1 cellular context compared by ENCODE assay signal in genomic region chr12:106027286-106027685, GRCh38.
TF ChIP-seq lines count a peak whose summit lies in the region.

No MANE protein-coding gene starts in this region.

TF ChIP-seq in HEK293, 187 proteins besides CTCF, POLR2A, EP300 and RAD21:
- TF ChIP-seq ZNF274 (IDR thresholded peaks at IDR 0.05; ENCODE audit: low read length) (no peak), ZNF274 (tag by site-specific recombination; IDR thresholded peaks at IDR 0.05; ENCODE audit: borderline replicate concordance) (no peak), KLF1 (tag by site-specific recombination; IDR thresholded peaks at IDR 0.05) (no peak), ZNF157 (tag by site-specific recombination; IDR thresholded peaks at IDR 0.05) (peak; percentile 64), ZNF776 (tag by site-specific recombination; IDR thresholded peaks at IDR 0.05; ENCODE audit: borderline replicate concordance) (no peak), ZBTB20 (tag by site-specific recombination; IDR thresholded peaks at IDR 0.05) (no peak), ZNF114 (tag by site-specific recombination; IDR thresholded peaks at IDR 0.05) (no peak), ZNF48 (tag by site-specific recombination; IDR thresholded peaks at IDR 0.05) (no peak)
- TF ChIP-seq, protein P1, sequence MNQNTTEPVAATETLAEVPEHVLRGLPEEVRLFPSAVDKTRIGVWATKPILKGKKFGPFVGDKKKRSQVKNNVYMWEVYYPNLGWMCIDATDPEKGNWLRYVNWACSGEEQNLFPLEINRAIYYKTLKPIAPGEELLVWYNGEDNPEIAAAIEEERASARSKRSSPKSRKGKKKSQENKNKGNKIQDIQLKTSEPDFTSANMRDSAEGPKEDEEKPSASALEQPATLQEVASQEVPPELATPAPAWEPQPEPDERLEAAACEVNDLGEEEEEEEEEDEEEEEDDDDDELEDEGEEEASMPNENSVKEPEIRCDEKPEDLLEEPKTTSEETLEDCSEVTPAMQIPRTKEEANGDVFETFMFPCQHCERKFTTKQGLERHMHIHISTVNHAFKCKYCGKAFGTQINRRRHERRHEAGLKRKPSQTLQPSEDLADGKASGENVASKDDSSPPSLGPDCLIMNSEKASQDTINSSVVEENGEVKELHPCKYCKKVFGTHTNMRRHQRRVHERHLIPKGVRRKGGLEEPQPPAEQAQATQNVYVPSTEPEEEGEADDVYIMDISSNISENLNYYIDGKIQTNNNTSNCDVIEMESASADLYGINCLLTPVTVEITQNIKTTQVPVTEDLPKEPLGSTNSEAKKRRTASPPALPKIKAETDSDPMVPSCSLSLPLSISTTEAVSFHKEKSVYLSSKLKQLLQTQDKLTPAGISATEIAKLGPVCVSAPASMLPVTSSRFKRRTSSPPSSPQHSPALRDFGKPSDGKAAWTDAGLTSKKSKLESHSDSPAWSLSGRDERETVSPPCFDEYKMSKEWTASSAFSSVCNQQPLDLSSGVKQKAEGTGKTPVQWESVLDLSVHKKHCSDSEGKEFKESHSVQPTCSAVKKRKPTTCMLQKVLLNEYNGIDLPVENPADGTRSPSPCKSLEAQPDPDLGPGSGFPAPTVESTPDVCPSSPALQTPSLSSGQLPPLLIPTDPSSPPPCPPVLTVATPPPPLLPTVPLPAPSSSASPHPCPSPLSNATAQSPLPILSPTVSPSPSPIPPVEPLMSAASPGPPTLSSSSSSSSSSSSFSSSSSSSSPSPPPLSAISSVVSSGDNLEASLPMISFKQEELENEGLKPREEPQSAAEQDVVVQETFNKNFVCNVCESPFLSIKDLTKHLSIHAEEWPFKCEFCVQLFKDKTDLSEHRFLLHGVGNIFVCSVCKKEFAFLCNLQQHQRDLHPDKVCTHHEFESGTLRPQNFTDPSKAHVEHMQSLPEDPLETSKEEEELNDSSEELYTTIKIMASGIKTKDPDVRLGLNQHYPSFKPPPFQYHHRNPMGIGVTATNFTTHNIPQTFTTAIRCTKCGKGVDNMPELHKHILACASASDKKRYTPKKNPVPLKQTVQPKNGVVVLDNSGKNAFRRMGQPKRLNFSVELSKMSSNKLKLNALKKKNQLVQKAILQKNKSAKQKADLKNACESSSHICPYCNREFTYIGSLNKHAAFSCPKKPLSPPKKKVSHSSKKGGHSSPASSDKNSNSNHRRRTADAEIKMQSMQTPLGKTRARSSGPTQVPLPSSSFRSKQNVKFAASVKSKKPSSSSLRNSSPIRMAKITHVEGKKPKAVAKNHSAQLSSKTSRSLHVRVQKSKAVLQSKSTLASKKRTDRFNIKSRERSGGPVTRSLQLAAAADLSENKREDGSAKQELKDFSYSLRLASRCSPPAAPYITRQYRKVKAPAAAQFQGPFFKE (tag by site-specific recombination; IDR thresholded peaks at IDR 0.05; ENCODE audit: borderline replicate concordance): no peak
TF ChIP-seq in HEK293: peak in this region for 1.
